ENCODE assay signal across 1 cellular context in the genomic region with DNA sequence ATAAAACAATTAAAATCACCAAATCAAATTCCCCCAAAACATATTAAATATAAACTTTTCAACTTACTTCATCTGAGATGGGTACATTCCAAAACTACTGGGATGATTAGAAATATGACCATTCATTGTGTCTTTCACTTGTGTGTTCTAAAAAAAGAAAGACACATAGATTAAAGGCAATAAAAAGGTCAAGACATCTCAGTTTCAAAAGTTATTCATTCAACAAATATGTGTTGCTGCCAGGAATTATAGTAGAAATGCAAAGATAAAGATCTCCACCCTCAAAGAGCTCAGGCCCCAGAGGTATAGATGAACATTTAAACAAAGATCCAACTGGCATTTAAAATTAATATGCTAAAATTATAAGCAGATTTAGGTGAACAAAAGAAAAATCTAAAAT.
TF ChIP-seq lines count a peak whose summit lies in the region.

No MANE protein-coding gene starts in this region.

TF ChIP-seq in WTC11, 78 proteins besides CTCF, POLR2A, EP300 and RAD21 (continued from another document):
- TF ChIP-seq, protein P1, sequence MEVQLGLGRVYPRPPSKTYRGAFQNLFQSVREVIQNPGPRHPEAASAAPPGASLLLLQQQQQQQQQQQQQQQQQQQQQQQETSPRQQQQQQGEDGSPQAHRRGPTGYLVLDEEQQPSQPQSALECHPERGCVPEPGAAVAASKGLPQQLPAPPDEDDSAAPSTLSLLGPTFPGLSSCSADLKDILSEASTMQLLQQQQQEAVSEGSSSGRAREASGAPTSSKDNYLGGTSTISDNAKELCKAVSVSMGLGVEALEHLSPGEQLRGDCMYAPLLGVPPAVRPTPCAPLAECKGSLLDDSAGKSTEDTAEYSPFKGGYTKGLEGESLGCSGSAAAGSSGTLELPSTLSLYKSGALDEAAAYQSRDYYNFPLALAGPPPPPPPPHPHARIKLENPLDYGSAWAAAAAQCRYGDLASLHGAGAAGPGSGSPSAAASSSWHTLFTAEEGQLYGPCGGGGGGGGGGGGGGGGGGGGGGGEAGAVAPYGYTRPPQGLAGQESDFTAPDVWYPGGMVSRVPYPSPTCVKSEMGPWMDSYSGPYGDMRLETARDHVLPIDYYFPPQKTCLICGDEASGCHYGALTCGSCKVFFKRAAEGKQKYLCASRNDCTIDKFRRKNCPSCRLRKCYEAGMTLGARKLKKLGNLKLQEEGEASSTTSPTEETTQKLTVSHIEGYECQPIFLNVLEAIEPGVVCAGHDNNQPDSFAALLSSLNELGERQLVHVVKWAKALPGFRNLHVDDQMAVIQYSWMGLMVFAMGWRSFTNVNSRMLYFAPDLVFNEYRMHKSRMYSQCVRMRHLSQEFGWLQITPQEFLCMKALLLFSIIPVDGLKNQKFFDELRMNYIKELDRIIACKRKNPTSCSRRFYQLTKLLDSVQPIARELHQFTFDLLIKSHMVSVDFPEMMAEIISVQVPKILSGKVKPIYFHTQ (CRISPR knock-in tag; IDR thresholded peaks at IDR 0.05) = no peak
- TF ChIP-seq, protein P2, sequence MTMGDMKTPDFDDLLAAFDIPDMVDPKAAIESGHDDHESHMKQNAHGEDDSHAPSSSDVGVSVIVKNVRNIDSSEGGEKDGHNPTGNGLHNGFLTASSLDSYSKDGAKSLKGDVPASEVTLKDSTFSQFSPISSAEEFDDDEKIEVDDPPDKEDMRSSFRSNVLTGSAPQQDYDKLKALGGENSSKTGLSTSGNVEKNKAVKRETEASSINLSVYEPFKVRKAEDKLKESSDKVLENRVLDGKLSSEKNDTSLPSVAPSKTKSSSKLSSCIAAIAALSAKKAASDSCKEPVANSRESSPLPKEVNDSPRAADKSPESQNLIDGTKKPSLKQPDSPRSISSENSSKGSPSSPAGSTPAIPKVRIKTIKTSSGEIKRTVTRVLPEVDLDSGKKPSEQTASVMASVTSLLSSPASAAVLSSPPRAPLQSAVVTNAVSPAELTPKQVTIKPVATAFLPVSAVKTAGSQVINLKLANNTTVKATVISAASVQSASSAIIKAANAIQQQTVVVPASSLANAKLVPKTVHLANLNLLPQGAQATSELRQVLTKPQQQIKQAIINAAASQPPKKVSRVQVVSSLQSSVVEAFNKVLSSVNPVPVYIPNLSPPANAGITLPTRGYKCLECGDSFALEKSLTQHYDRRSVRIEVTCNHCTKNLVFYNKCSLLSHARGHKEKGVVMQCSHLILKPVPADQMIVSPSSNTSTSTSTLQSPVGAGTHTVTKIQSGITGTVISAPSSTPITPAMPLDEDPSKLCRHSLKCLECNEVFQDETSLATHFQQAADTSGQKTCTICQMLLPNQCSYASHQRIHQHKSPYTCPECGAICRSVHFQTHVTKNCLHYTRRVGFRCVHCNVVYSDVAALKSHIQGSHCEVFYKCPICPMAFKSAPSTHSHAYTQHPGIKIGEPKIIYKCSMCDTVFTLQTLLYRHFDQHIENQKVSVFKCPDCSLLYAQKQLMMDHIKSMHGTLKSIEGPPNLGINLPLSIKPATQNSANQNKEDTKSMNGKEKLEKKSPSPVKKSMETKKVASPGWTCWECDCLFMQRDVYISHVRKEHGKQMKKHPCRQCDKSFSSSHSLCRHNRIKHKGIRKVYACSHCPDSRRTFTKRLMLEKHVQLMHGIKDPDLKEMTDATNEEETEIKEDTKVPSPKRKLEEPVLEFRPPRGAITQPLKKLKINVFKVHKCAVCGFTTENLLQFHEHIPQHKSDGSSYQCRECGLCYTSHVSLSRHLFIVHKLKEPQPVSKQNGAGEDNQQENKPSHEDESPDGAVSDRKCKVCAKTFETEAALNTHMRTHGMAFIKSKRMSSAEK (CRISPR knock-in tag; IDR thresholded peaks at IDR 0.05; ENCODE audit: borderline replicate concordance) = no peak
- no peak for TF ChIP-seq KAT7 (CRISPR knock-in tag; IDR thresholded peaks at IDR 0.05; ENCODE audit: borderline replicate concordance)
- TF ChIP-seq, protein P3, sequence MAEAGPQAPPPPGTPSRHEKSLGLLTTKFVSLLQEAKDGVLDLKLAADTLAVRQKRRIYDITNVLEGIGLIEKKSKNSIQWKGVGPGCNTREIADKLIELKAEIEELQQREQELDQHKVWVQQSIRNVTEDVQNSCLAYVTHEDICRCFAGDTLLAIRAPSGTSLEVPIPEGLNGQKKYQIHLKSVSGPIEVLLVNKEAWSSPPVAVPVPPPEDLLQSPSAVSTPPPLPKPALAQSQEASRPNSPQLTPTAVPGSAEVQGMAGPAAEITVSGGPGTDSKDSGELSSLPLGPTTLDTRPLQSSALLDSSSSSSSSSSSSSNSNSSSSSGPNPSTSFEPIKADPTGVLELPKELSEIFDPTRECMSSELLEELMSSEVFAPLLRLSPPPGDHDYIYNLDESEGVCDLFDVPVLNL (CRISPR knock-in tag; IDR thresholded peaks at IDR 0.05; ENCODE audit: borderline replicate concordance, low read depth) = no peak
- no peak for TF ChIP-seq NR1H2 (CRISPR knock-in tag; IDR thresholded peaks at IDR 0.05)
- no peak for TF ChIP-seq GTF2I (CRISPR knock-in tag; conservative IDR thresholded peaks at IDR 0.05)
TF ChIP-seq in WTC11: peak in this region for 0.
